Comparison of ENCODE assay signal across 8 cellular contexts in genomic region chr1:143879757-143880536, GRCh38.
DNase-seq lines count a peak whose midpoint lies in the region; ATAC-seq, FAIRE-seq and TF ChIP-seq lines count a peak whose summit lies in the region.
"Not testable (repeated sequence)": the region's sequence is repeated elsewhere in the genome, so short reads cannot be mapped to it uniquely, and the experiment has no call there.

No MANE protein-coding gene starts in this region.

- ATAC-seq in activated CD4-positive, alpha-beta T cell treated with anti-CD3 and anti-CD28 coated beads for 36 hours, result peak; percentile 64
- ATAC-seq in K562, result peak; percentile 85
- ATAC-seq in heart left ventricle, result peak; percentile 24 to 89 (median 84)
- ATAC-seq in naive thymus-derived CD4-positive, alpha-beta T cell, result peak; percentile 43
- peak; percentile 90 for ATAC-seq in sciatic nerve
- peak; percentile 74 to 84 for ATAC-seq in upper lobe of left lung (ENCODE audit: low FRiP score in 2 of 2)

- H3K9ac ChIP-seq in K562 (ENCODE audit: insufficient read depth in 1 of 2, low read depth in 2 of 2, low read length in 2 of 2); kidney (ENCODE audit: low read length in 2 of 2): not testable (repeated sequence)

- peak overlapping the region in 1 of 2 donors; percentile 7 for H3K4me3 Mint-ChIP-seq in CD14-positive monocyte
- H3K4me3 Mint-ChIP-seq in activated CD4-positive, alpha-beta T cell treated with anti-CD3 and anti-CD28 coated beads for 36 hours; naive thymus-derived CD4-positive, alpha-beta T cell: not testable (repeated sequence)

- not testable (repeated sequence) for FAIRE-seq in K562 (lab: Jason Lieb, UNC); kidney (lab: Jason Lieb, UNC)

- not testable (repeated sequence) for H3K36me3 Mint-ChIP-seq in CD14-positive monocyte; activated CD4-positive, alpha-beta T cell treated with anti-CD3 and anti-CD28 coated beads for 36 hours (ENCODE audit: low read depth); naive thymus-derived CD4-positive, alpha-beta T cell

- no CpG with 5 or more reads among the region's 4 CpGs for WGBS in K562 (ENCODE audit: insufficient coverage, low coverage, missing lambda C conversion rate)
- 71 to 98% (median 92%) methylated on average over 2 of the region's 4 CpGs; no CpG with 5 or more reads in 1 of the 4 donors for WGBS in heart left ventricle, 4 donors
- WGBS in upper lobe of left lung, 2 donors, result no CpG with 5 or more reads among the region's 4 CpGs

- not testable (repeated sequence) for H3K4me3 ChIP-seq in K562; heart left ventricle; kidney (ENCODE audit: low read length in 2 of 2); naive thymus-derived CD4-positive, alpha-beta T cell (ENCODE audit: low read length); upper lobe of left lung

- H3K9me1 ChIP-seq in K562 (ENCODE audit: control insufficient read depth, insufficient read depth, low read length), result not testable (repeated sequence)

- DNase-seq in CD14-positive monocyte (ENCODE audit: low spot score); activated CD4-positive, alpha-beta T cell treated with anti-CD3 and anti-CD28 coated beads for 36 hours; K562 (ENCODE audit: extremely low read depth in 1 of 4, low spot score in 3 of 4); naive thymus-derived CD4-positive, alpha-beta T cell; sciatic nerve (ENCODE audit: low spot score): not testable (repeated sequence)
- DNase-seq in heart left ventricle (peak in 1 of 5 donors; percentile 23), kidney (peak; percentile 38), upper lobe of left lung (peak in 1 of 2 donors; percentile 23)

- H3K27ac Mint-ChIP-seq in CD14-positive monocyte, result peak overlapping the region; percentile 74 to 93 (median 87)
- H3K27ac Mint-ChIP-seq in activated CD4-positive, alpha-beta T cell treated with anti-CD3 and anti-CD28 coated beads for 36 hours; naive thymus-derived CD4-positive, alpha-beta T cell: not testable (repeated sequence)

- POLR2A ChIA-PET in activated CD4-positive, alpha-beta T cell treated with anti-CD3 and anti-CD28 coated beads for 36 hours (lab: Charles Lee); K562 (lab: Yijun Ruan, JAX); naive thymus-derived CD4-positive, alpha-beta T cell (lab: Charles Lee): not testable (repeated sequence)

- peaks cover 13% of the 10 kb centered on the region for H3K4me1 Mint-ChIP-seq in CD14-positive monocyte
- H3K4me1 Mint-ChIP-seq in activated CD4-positive, alpha-beta T cell treated with anti-CD3 and anti-CD28 coated beads for 36 hours; naive thymus-derived CD4-positive, alpha-beta T cell: not testable (repeated sequence)

- TF ChIP-seq EP300 in K562 (IDR thresholded peaks at IDR 0.05; ENCODE audit: low read length); upper lobe of left lung (IDR thresholded peaks at IDR 0.05): not testable (repeated sequence)

- CTCF ChIA-PET in activated CD4-positive, alpha-beta T cell treated with anti-CD3 and anti-CD28 coated beads for 36 hours (lab: Charles Lee); K562 (lab: Yijun Ruan, JAX; ENCODE audit: low intra/inter-chr PET ratio); naive thymus-derived CD4-positive, alpha-beta T cell (lab: Charles Lee): not testable (repeated sequence)

- H3K9me3 Mint-ChIP-seq in CD14-positive monocyte; activated CD4-positive, alpha-beta T cell treated with anti-CD3 and anti-CD28 coated beads for 36 hours (ENCODE audit: low read depth); naive thymus-derived CD4-positive, alpha-beta T cell: not testable (repeated sequence)

- not testable (repeated sequence) for H3K4me1 ChIP-seq in K562 (replicated peaks in 1 of 2; ENCODE audit: control insufficient read depth in 2 of 2, insufficient read depth in 2 of 2, low read length in 2 of 2); heart left ventricle; kidney (ENCODE audit: control insufficient read depth in 1 of 2, insufficient read depth in 1 of 2, low read depth in 1 of 2, low read length in 2 of 2); naive thymus-derived CD4-positive, alpha-beta T cell (ENCODE audit: control insufficient read depth in 2 of 2, insufficient read depth in 2 of 2, low read length in 2 of 2); upper lobe of left lung

- TF ChIP-seq POLR2A in K562 (conservative IDR thresholded peaks at IDR 0.05); heart left ventricle (IDR thresholded peaks at IDR 0.05); upper lobe of left lung (IDR thresholded peaks at IDR 0.05): not testable (repeated sequence)

- H4K20me1 ChIP-seq in K562 (replicated peaks; ENCODE audit: control insufficient read depth, insufficient read depth, low read length), result not testable (repeated sequence)

- not testable (repeated sequence) for BruUV-seq in K562 (replicated peaks; lab: Mats Ljungman, UMichigan)

- not testable (repeated sequence) for H3K36me3 ChIP-seq in K562 (ENCODE audit: control insufficient read depth, insufficient read depth, low read length); heart left ventricle; kidney (ENCODE audit: control insufficient read depth in 1 of 2, insufficient read depth in 2 of 2, low read length in 2 of 2); naive thymus-derived CD4-positive, alpha-beta T cell (ENCODE audit: control insufficient read depth in 2 of 3, insufficient read depth in 3 of 3, low read length in 3 of 3); upper lobe of left lung

- H3K79me2 ChIP-seq in K562 (ENCODE audit: control insufficient read depth, insufficient read depth, low read length), result not testable (repeated sequence)

- not testable (repeated sequence) for TF ChIP-seq CTCF in CD14-positive monocyte (IDR thresholded peaks at IDR 0.05); K562 (IDR thresholded peaks at IDR 0.05 in 2 of 3, conservative IDR thresholded peaks at IDR 0.05 in 1 of 3; ENCODE audit: insufficient read depth in 2 of 3, low read depth in 1 of 3, low read length in 3 of 3); heart left ventricle (IDR thresholded peaks at IDR 0.05); kidney (IDR thresholded peaks at IDR 0.05; ENCODE audit: borderline replicate concordance, extremely low read depth, insufficient read depth); upper lobe of left lung (IDR thresholded peaks at IDR 0.05)

- not testable (repeated sequence) for H3K4me2 ChIP-seq in K562 (ENCODE audit: insufficient read depth, low read length)

- not testable (repeated sequence) for H3K9me3 ChIP-seq in K562 (replicated peaks; ENCODE audit: control insufficient read depth, insufficient read depth, low read depth, low read length); heart left ventricle; kidney (ENCODE audit: control insufficient read depth in 1 of 2, low read length in 2 of 2); naive thymus-derived CD4-positive, alpha-beta T cell (ENCODE audit: control insufficient read depth in 2 of 3, low read length in 3 of 3); upper lobe of left lung

- TF ChIP-seq RAD21 in K562 (CRISPR knock-in tag; conservative IDR thresholded peaks at IDR 0.05 in 1 of 2, IDR thresholded peaks at IDR 0.05 in 1 of 2), result not testable (repeated sequence)

- not testable (repeated sequence) for H3K27ac ChIP-seq in K562 (ENCODE audit: extremely low read depth, low read depth, low read length); kidney (ENCODE audit: low read depth in 2 of 2, low read length in 2 of 2); naive thymus-derived CD4-positive, alpha-beta T cell (ENCODE audit: low read depth, low read length); upper lobe of left lung
- H3K27ac ChIP-seq in heart left ventricle, result peak overlapping the region in 1 of 12 donors; percentile 42

- H2AFZ ChIP-seq in K562 (ENCODE audit: low read depth, low read length), result not testable (repeated sequence)

- intact Hi-C loops in CD14-positive monocyte (cut with micrococcal nuclease); activated CD4-positive, alpha-beta T cell treated with anti-CD3 and anti-CD28 coated beads for 36 hours (cut with DNase I, micrococcal nuclease); K562 (cut with micrococcal nuclease); heart left ventricle (cut with DNase I); kidney (cut with DNase I); naive thymus-derived CD4-positive, alpha-beta T cell (cut with micrococcal nuclease); sciatic nerve (cut with DNase I): not testable (repeated sequence)

- H3K27me3 Mint-ChIP-seq in CD14-positive monocyte (ENCODE audit: low read depth in 3 of 3); activated CD4-positive, alpha-beta T cell treated with anti-CD3 and anti-CD28 coated beads for 36 hours; naive thymus-derived CD4-positive, alpha-beta T cell: not testable (repeated sequence)

- in situ Hi-C loops in K562 (cut with MboI), result loop anchor here (10.0 kb wide), 1 partner anchor 175 kb away; no protein-coding TSS in a partner anchor

- H3K27me3 ChIP-seq in K562 (ENCODE audit: control insufficient read depth in 2 of 2, insufficient read depth in 2 of 2, low read length in 2 of 2); heart left ventricle; naive thymus-derived CD4-positive, alpha-beta T cell (ENCODE audit: control insufficient read depth in 2 of 2, insufficient read depth in 2 of 2, low read length in 2 of 2); upper lobe of left lung: not testable (repeated sequence)

TF ChIP-seq in K562, 482 proteins besides CTCF, POLR2A, EP300 and RAD21 (continues in another document):
- peak; percentile 67 for TF ChIP-seq FOSL1 (tag; conservative IDR thresholded peaks at IDR 0.05)
